Comparison of ENCODE assay signal across 20 cellular contexts in genomic region chr19:39469036-39469435, GRCh38. TPM values are rescaled to one million over a fixed set of nuclear protein-coding genes. Genes with fewer than 3 reads are reported as not detected.
A peak's percentile ranks its signal among the peaks of the same experiment; 100 is the strongest.
DNase-seq lines count a peak whose midpoint lies in the region; ATAC-seq lines count a peak whose summit lies in the region.
"Had no signal": no experiment of that assay in that cellular context is flagged by ENCODE, and none has a peak within 500 bp of the region (broad histone marks: within the 10 kb centered on the region; RNA-seq: fewer than 3 reads in every experiment).

No MANE protein-coding gene starts in this region.

- no peak overlapping the region for H3K4me3 ChIP-seq in H7 (ENCODE audit: insufficient read depth, low read depth, low read length)

- peaks cover 33% of the 10 kb centered on the region for H3K4me1 Mint-ChIP-seq in activated naive CD8-positive, alpha-beta T cell treated with anti-CD3 and anti-CD28 coated beads, Interleukin-2, amount 50 U/mL, for 24 hours
- H3K4me1 Mint-ChIP-seq in activated naive CD8-positive, alpha-beta T cell treated with anti-CD3 and anti-CD28 coated beads for 36 hours, result peaks cover 20% of the 10 kb centered on the region
- peaks cover 10 to 19% of the 10 kb centered on the region in 2 donors for H3K4me1 Mint-ChIP-seq in effector memory CD8-positive, alpha-beta T cell (ENCODE audit: low read depth in 2 of 2)

- H3K36me3 ChIP-seq in H7 (replicated peaks; ENCODE audit: control insufficient read depth, insufficient read depth, low read length), result peaks cover 56% of the 10 kb centered on the region

- no peaks in the 10 kb centered on the region for H3K27me3 ChIP-seq in H7 (ENCODE audit: control insufficient read depth, insufficient read depth, low read length)

- H3K36me3 Mint-ChIP-seq in activated naive CD8-positive, alpha-beta T cell treated with anti-CD3 and anti-CD28 coated beads, Interleukin-2, amount 50 U/mL, for 24 hours (ENCODE audit: low read depth), result peaks cover 61% of the 10 kb centered on the region
- peaks cover 27% of the 10 kb centered on the region for H3K36me3 Mint-ChIP-seq in activated naive CD8-positive, alpha-beta T cell treated with anti-CD3 and anti-CD28 coated beads for 36 hours
- peaks cover 93% of the 10 kb centered on the region for H3K36me3 Mint-ChIP-seq in effector memory CD8-positive, alpha-beta T cell (ENCODE audit: insufficient read depth)

- ATAC-seq in activated naive CD8-positive, alpha-beta T cell treated with anti-CD3 and anti-CD28 coated beads, Interleukin-2, amount 50 U/mL, for 24 hours, result no peak
- ATAC-seq in effector memory CD8-positive, alpha-beta T cell (replicated peaks), result no peak
- ATAC-seq in HG02763 (IDR thresholded peaks at IDR 0.05; ENCODE audit: unreplicated experiment), result no peak
- no peak for ATAC-seq in GM21423 (IDR thresholded peaks at IDR 0.05; ENCODE audit: unreplicated experiment)
- ATAC-seq: SK-N-SH treated with all-trans-retinoic acid at 6 μM for 48 hours had no signal

- H3K27ac Mint-ChIP-seq in activated naive CD8-positive, alpha-beta T cell treated with anti-CD3 and anti-CD28 coated beads, Interleukin-2, amount 50 U/mL, for 24 hours, result peak overlapping the region; percentile 67
- H3K27ac Mint-ChIP-seq in activated naive CD8-positive, alpha-beta T cell treated with anti-CD3 and anti-CD28 coated beads for 36 hours, result no peak overlapping the region
- peak overlapping the region; percentile 56 to 79 for H3K27ac Mint-ChIP-seq in effector memory CD8-positive, alpha-beta T cell

- DNase-seq in activated naive CD8-positive, alpha-beta T cell treated with anti-CD3 and anti-CD28 coated beads, Interleukin-2, amount 50 U/mL, for 24 hours, result no peak
- DNase-seq in activated naive CD8-positive, alpha-beta T cell treated with anti-CD3 and anti-CD28 coated beads for 36 hours, result no peak
- peak; percentile 53 for DNase-seq in H7
- DNase-seq in effector memory CD8-positive, alpha-beta T cell, result no peak
- no peak for DNase-seq in MV-4-11 (lab: John Stamatoyannopoulos, UW)
- DNase-seq: C1 segment of cervical spinal cord, DND-41, HCEC 1CT, NCI-H1417, NCI-H187 treated with DMSO at 0.1 percent for 48 hours, NCI-H2227 treated with DMSO at 0.1 percent for 48 hours, NCI-H510A treated with DMSO at 0.1 percent for 48 hours, NCI-H82, RPMI8226, SIG-M5 had no signal

- no peaks in the 10 kb centered on the region for H3K27me3 Mint-ChIP-seq in activated naive CD8-positive, alpha-beta T cell treated with anti-CD3 and anti-CD28 coated beads, Interleukin-2, amount 50 U/mL, for 24 hours
- H3K27me3 Mint-ChIP-seq in activated naive CD8-positive, alpha-beta T cell treated with anti-CD3 and anti-CD28 coated beads for 36 hours, result no peaks in the 10 kb centered on the region
- no peaks in the 10 kb centered on the region for H3K27me3 Mint-ChIP-seq in effector memory CD8-positive, alpha-beta T cell

- H3K9me3 Mint-ChIP-seq in activated naive CD8-positive, alpha-beta T cell treated with anti-CD3 and anti-CD28 coated beads, Interleukin-2, amount 50 U/mL, for 24 hours, result no peaks in the 10 kb centered on the region
- H3K9me3 Mint-ChIP-seq in activated naive CD8-positive, alpha-beta T cell treated with anti-CD3 and anti-CD28 coated beads for 36 hours, result no peaks in the 10 kb centered on the region
- no peaks in the 10 kb centered on the region for H3K9me3 Mint-ChIP-seq in effector memory CD8-positive, alpha-beta T cell

- H3K4me3 Mint-ChIP-seq in activated naive CD8-positive, alpha-beta T cell treated with anti-CD3 and anti-CD28 coated beads, Interleukin-2, amount 50 U/mL, for 24 hours, result no peak overlapping the region
- H3K4me3 Mint-ChIP-seq in activated naive CD8-positive, alpha-beta T cell treated with anti-CD3 and anti-CD28 coated beads for 36 hours, result no peak overlapping the region
- H3K4me3 Mint-ChIP-seq in effector memory CD8-positive, alpha-beta T cell, result no peak overlapping the region

RNA-seq across cellular contexts. Expression of gene TIMM50, which starts 11.6 kb away (rescaled TPM):
- 100 to 1,000 TPM; 133 to 137 TPM for total RNA-seq in activated naive CD8-positive, alpha-beta T cell treated with anti-CD3 and anti-CD28 coated beads for 36 hours
- 134 and 161 TPM in 2 replicates for total RNA-seq in H7 (2014; rRNA removed; shearing (Covaris generic))

RNA-seq across cellular contexts. Expression of gene SUPT5H, which starts 23.7 kb away (rescaled TPM):
- total RNA-seq in activated naive CD8-positive, alpha-beta T cell treated with anti-CD3 and anti-CD28 coated beads for 36 hours, result 100 to 1,000 TPM; 179 to 182 TPM
- total RNA-seq in H7 (2014; rRNA removed; shearing (Covaris generic)), result 82.1 and 86.8 TPM in 2 replicates

RNA-seq across cellular contexts. Expression of gene DLL3, which starts 29.7 kb away (rescaled TPM):
- 1 to 10 TPM; 1.1 to 1.4 TPM for total RNA-seq in activated naive CD8-positive, alpha-beta T cell treated with anti-CD3 and anti-CD28 coated beads for 36 hours
- total RNA-seq in H7 (2014; rRNA removed; shearing (Covaris generic)), result 2.1 and 2.6 TPM in 2 replicates

RNA-seq across cellular contexts. Expression of gene RPS16, which starts 33.3 kb away (rescaled TPM):
- 1,000 to 10,000 TPM; 3,164 to 3,181 TPM for total RNA-seq in activated naive CD8-positive, alpha-beta T cell treated with anti-CD3 and anti-CD28 coated beads for 36 hours
- total RNA-seq in H7 (2014; rRNA removed; shearing (Covaris generic)), result 42.4 and 55.8 TPM in 2 replicates

RNA-seq across cellular contexts. Expression of gene SELENOV, which starts 45.9 kb away (rescaled TPM):
- total RNA-seq in activated naive CD8-positive, alpha-beta T cell treated with anti-CD3 and anti-CD28 coated beads for 36 hours, result not detected
- 3.1 and 4.4 TPM in 2 replicates for total RNA-seq in H7 (2014; rRNA removed; shearing (Covaris generic))
- total RNA-seq: A673, LHCN-M2 had no signal
